Comparison of ENCODE assay signal across 33 cellular contexts in the genomic region with DNA sequence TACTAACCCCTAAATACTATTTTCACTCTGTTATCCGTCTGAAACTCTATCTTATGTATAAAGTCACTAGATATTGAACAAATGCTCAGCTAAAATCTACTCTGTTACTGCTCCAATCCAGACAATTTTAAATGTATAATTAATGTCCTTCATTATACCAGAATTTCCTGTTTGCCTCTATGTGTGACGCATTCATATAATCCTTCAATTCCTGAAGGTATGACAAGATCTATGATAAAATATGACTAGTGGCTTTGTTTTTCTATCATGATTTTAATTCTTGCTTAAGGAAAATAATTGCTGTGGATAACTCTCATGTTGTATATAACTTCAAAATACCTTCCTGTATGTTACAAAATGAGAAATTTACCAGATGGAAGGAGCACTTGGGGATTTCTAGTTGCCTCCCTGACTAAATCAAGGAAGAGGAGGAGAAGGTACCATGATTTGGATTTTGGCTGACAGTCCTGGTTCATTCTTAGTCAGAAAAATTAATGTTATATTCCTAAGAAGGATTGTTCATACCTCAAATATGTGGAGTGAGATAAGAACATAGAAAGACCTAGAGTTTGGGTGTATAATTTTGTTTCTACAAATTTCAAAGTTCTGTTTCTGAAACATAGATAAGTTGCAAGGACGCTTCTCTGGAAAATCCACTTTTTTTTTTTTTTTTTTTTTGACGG. TPM values are rescaled to one million over a fixed set of nuclear protein-coding genes. Genes with fewer than 3 reads are reported as not detected.
"Had no signal": no experiment of that assay in that cellular context is flagged by ENCODE, and none has a peak within 500 bp of the region (broad histone marks: within the 10 kb centered on the region; RNA-seq: fewer than 3 reads in every experiment).

No MANE protein-coding gene starts in this region.

- H3K36me3 ChIP-seq: cardiac muscle cell, colonic mucosa, left ventricle myocardium inferior, ovary, thyroid gland, upper lobe of right lung had no signal

- DNase-seq: activated CD4-positive, alpha-beta memory T cell treated with anti-CD3 and anti-CD28 coated beads, Interleukin-2, amount 10 ng/mL, durations not matched to agents 7 days and 5 days; activated CD4-positive, alpha-beta T cell treated with anti-CD3 and anti-CD28 coated beads, Interleukin-2, amount 10 ng/mL, durations not matched to agents 24 days and 14 days; activated CD4-positive, CD25-positive, alpha-beta regulatory T cell treated with anti-CD3 and anti-CD28 coated beads, Interleukin-2, amount 50 U/mL, for 72 hours; activated gamma-delta T cell treated with Interleukin-2 at 50 U/mL for 16 hours; activated naive CD4-positive, alpha-beta T cell treated with anti-CD3 and anti-CD28 coated beads, Interleukin-2, amount 50 U/mL, for 16 hours; activated T-cell treated with anti-CD3 and anti-CD28 coated beads, Interleukin-2, amount 50 U/mL, for 4 hours; cerebellar nuclear complex; colonic mucosa; effector CD8-positive, alpha-beta T cell; left ventricle myocardium inferior; ovary; stimulated activated CD4-positive, alpha-beta T cell treated with anti-CD3 and anti-CD28 coated beads, Interleukin-12 subunit alpha, Interleukin-12 subunit beta, amount 100 ng/mL, for 4 hours; stimulated activated CD4-positive, alpha-beta T cell treated with anti-CD3 and anti-CD28 coated beads, Interleukin-4, amount 100 ng/mL, for 1 hour; stimulated activated naive CD8-positive, alpha-beta T cell treated with anti-CD3 and anti-CD28 coated beads, Interleukin-15, amount 100 ng/mL, for 72 hours; substantia nigra; SW 1271; T-helper 9 cell; thyroid gland; upper lobe of right lung had no signal

- H3K9me3 ChIP-seq: colonic mucosa, left ventricle myocardium inferior, ovary, thyroid gland, upper lobe of right lung had no signal

- H3K4me1 ChIP-seq: colonic mucosa, left ventricle myocardium inferior had no signal

- ATAC-seq: activated T-cell treated with anti-CD3 and anti-CD28 coated beads, Interleukin-2, amount 50 U/mL, for 4 hours; activated T-helper 17 cell treated with anti-CD3 and anti-CD28 coated beads, Interleukin-2, amount 50 U/mL, for 72 hours; sciatic nerve; stimulated activated effector memory CD8-positive, alpha-beta T cell treated with anti-CD3 and anti-CD28 coated beads, Interleukin-12 subunit alpha, Interleukin-12 subunit beta, amount 100 ng/mL, for 72 hours; stimulated activated naive CD8-positive, alpha-beta T cell treated with anti-CD3 and anti-CD28 coated beads, Interleukin-15, amount 100 ng/mL, for 72 hours; upper lobe of right lung had no signal

- H3K27ac ChIP-seq: cardiac muscle cell, colonic mucosa, left ventricle myocardium inferior, ovary, skin epidermis, thyroid gland, upper lobe of right lung had no signal

- H3K27me3 ChIP-seq: colonic mucosa, ovary, thyroid gland, upper lobe of right lung had no signal

- H3K4me3 ChIP-seq: cardiac muscle cell, colonic mucosa, left ventricle myocardium inferior, lung, ovary, skin epidermis, thyroid gland, upper lobe of right lung had no signal

- FAIRE-seq: endometrium, frontal cortex, islet of Langerhans had no signal

RNA-seq across cellular contexts. Expression of a gene that starts 4.9 kb away (rescaled TPM):
- total RNA-seq: activated CD4-positive, alpha-beta memory T cell treated with anti-CD3 and anti-CD28 coated beads, Interleukin-2, amount 10 ng/mL, durations not matched to agents 7 days and 5 days; activated CD4-positive, alpha-beta T cell treated with anti-CD3 and anti-CD28 coated beads, Interleukin-2, amount 10 ng/mL, durations not matched to agents 24 days and 14 days; activated T-cell treated with anti-CD3 and anti-CD28 coated beads, Interleukin-2, amount 50 U/mL, for 4 hours; activated T-helper 17 cell treated with anti-CD3 and anti-CD28 coated beads, Interleukin-2, amount 50 U/mL, for 72 hours; cardiac muscle cell; left ventricle myocardium inferior; thyroid gland; upper lobe of right lung had no signal
- polyA plus RNA-seq: cardiac muscle cell had no signal

RNA-seq across cellular contexts. Expression of a gene that starts 11.7 kb away (rescaled TPM):
- total RNA-seq: activated CD4-positive, alpha-beta memory T cell treated with anti-CD3 and anti-CD28 coated beads, Interleukin-2, amount 10 ng/mL, durations not matched to agents 7 days and 5 days; activated CD4-positive, alpha-beta T cell treated with anti-CD3 and anti-CD28 coated beads, Interleukin-2, amount 10 ng/mL, durations not matched to agents 24 days and 14 days; activated T-cell treated with anti-CD3 and anti-CD28 coated beads, Interleukin-2, amount 50 U/mL, for 4 hours; activated T-helper 17 cell treated with anti-CD3 and anti-CD28 coated beads, Interleukin-2, amount 50 U/mL, for 72 hours; cardiac muscle cell; colonic mucosa; dermis microvascular lymphatic vessel endothelial cell; left ventricle myocardium inferior; lung; mesenteric fat pad; mucosa of gallbladder; ovary; progenitor cell of endocrine pancreas; sciatic nerve; thyroid gland; upper lobe of right lung had no signal
- polyA plus RNA-seq: cardiac muscle cell, esophagus, ovary had no signal

RNA-seq across cellular contexts. Expression of a gene that starts 27.8 kb away (rescaled TPM):
- total RNA-seq: activated CD4-positive, alpha-beta memory T cell treated with anti-CD3 and anti-CD28 coated beads, Interleukin-2, amount 10 ng/mL, durations not matched to agents 7 days and 5 days; activated CD4-positive, alpha-beta T cell treated with anti-CD3 and anti-CD28 coated beads, Interleukin-2, amount 10 ng/mL, durations not matched to agents 24 days and 14 days; activated T-cell treated with anti-CD3 and anti-CD28 coated beads, Interleukin-2, amount 50 U/mL, for 4 hours; activated T-helper 17 cell treated with anti-CD3 and anti-CD28 coated beads, Interleukin-2, amount 50 U/mL, for 72 hours; cardiac muscle cell had no signal
- polyA plus RNA-seq: cardiac muscle cell had no signal
